8 cellular contexts compared by ENCODE assay signal in the genomic region with DNA sequence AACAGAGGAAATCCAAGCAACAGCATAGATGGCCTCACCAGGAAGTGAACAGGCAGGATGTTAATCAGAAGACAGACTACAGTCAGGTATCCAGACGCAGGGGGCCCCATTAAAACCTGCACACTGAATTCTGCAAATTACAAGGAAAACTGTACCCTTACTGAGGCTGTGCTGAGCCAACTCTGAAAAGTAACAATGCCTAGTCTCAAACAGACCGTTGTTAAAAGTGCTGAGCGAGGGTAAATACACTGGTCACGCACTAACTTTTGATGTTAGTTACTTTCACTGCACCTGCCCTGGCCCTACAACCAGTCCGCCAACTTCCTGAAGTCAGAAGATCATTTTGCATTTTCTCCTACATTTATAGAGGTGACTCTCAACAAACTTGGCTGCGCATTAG. TPM values are rescaled to one million over a fixed set of nuclear protein-coding genes. Genes with fewer than 3 reads are reported as not detected.
DNase-seq lines count a peak whose midpoint lies in the region; ATAC-seq, FAIRE-seq and TF ChIP-seq lines count a peak whose summit lies in the region.

No MANE protein-coding gene starts in this region.

- in situ Hi-C loops in ACHN (cut with HindIII; ENCODE audit: low pct_ligation_motif_present, low pct_unique_long_range_greater_than_20kb, low sequenced_read_pairs): no loop called here

- FAIRE-seq in GM19239 (lab: Jason Lieb, UNC): peak; percentile 35

- H3K27ac ChIP-seq in RWPE1 (no peak overlapping the region), esophagus squamous epithelium (peak overlapping the region; percentile 87 to 94 (median 88)), rectal smooth muscle tissue (ENCODE audit: low read depth, low read length) (no peak overlapping the region), substantia nigra (ENCODE audit: low read depth, low read length, poor library complexity, severe bottlenecking) (no peak overlapping the region)

- no peak for TF ChIP-seq POLR2A in esophagus squamous epithelium (IDR thresholded peaks at IDR 0.05)

- CTCF ChIA-PET in RWPE1 (lab: Yijun Ruan, JAX): no interaction called here

- ATAC-seq in HG03139 (IDR thresholded peaks at IDR 0.05; ENCODE audit: unreplicated experiment): no peak

- H3K4me3 ChIP-seq in esophagus squamous epithelium: peak overlapping the region; percentile 64 to 99 (median 77)
- H3K4me3 ChIP-seq in rectal smooth muscle tissue (ENCODE audit: low read length): peak overlapping the region; percentile 100

- POLR2A ChIA-PET in RWPE1 (lab: Yijun Ruan, JAX; ENCODE audit: low non-redundant PET): no interaction called here

- intact Hi-C loops in esophagus squamous epithelium (cut with DNase I): no loop called here

- TF ChIP-seq CTCF in RWPE1 (conservative IDR thresholded peaks at IDR 0.05; ENCODE audit: low read depth) (no peak), esophagus squamous epithelium (IDR thresholded peaks at IDR 0.05) (no peak), GM10266 (IDR thresholded peaks at IDR 0.05; ENCODE audit: control insufficient read depth, insufficient read depth, low read depth, missing control alignments) (no peak)

- H3K27me3 ChIP-seq in esophagus squamous epithelium (no peaks in the 10 kb centered on the region), rectal smooth muscle tissue (ENCODE audit: control insufficient read depth, insufficient read depth, low read length) (no peaks in the 10 kb centered on the region)

- H3K4me1 ChIP-seq in esophagus squamous epithelium (peaks cover 5 to 29% (median 20%) of the 10 kb centered on the region in 3 donors), rectal smooth muscle tissue (ENCODE audit: control insufficient read depth, insufficient read depth, low read length) (no peaks in the 10 kb centered on the region)

- 4 to 11% methylated on average over 6 of the region's 6 CpGs for WGBS in esophagus squamous epithelium, 2 donors

- no peaks in the 10 kb centered on the region for H3K9me3 ChIP-seq in esophagus squamous epithelium

- H3K9ac ChIP-seq in rectal smooth muscle tissue (ENCODE audit: low read length): peak overlapping the region; percentile 97

- no peak for DNase-seq in GM19239 (ENCODE audit: insufficient read length, low spot score)
- DNase-seq in RWPE1 (ENCODE audit: low spot score): peak; percentile 32
- no peak for DNase-seq in esophagus squamous epithelium (lab: John Stamatoyannopoulos, UW)
- DNase-seq in ACHN: no peak
- no peak for DNase-seq in GM10266 (ENCODE audit: extremely low spot score)
- DNase-seq in substantia nigra (lab: John Stamatoyannopoulos, UW): no peak

- H3K36me3 ChIP-seq in esophagus squamous epithelium (peaks cover 9 to 32% (median 10%) of the 10 kb centered on the region in 3 donors), rectal smooth muscle tissue (ENCODE audit: control insufficient read depth, insufficient read depth, low read length) (peaks cover 4% of the 10 kb centered on the region)

RNA-seq across cellular contexts. Expression of a gene that starts 1.0 kb away (rescaled TPM):
- 10 to 100 TPM in 1 of 4 donors, 1 to 10 TPM in 3; 7.0 to 17.5 (median 9.5) TPM for total RNA-seq in esophagus squamous epithelium

Comparison
In these comparisons a context has a peak if more than half of its experiments do, and no peak if none do; other contexts are left out.
1. H3K27ac ChIP-seq: peak in esophagus squamous epithelium (4 of 4); none in RWPE1 (single experiment), rectal smooth muscle tissue (single experiment) and substantia nigra (single experiment).